32 cellular contexts compared by ENCODE assay signal in the genomic region with DNA sequence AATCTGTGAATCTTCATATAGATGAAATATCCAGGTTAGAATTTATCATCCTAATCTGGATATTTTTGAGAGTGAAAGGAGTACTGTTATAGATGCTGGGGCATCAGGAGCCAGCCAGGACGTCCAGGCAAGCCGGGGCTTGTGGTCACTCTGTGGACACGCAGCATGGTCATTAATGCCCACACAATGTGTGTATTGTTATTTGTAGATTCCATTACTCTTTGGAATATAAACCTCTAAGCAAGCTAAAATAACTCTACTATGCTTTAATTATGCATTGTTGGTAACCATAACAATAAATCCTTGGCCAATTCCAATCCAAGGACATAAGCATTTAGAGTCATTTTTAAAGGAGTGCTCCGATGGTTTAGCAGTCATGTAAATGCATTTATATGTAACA.
"Had no signal": no experiment of that assay in that cellular context is flagged by ENCODE, and none has a peak within 500 bp of the region (broad histone marks: within the 10 kb centered on the region; RNA-seq: fewer than 3 reads in every experiment).

No MANE protein-coding gene starts in this region.

- H3K27ac ChIP-seq: adrenal gland, brain microvascular endothelial cell, cardiac muscle cell, SJSA1 had no signal

- H3K36me3 ChIP-seq: adrenal gland, brain microvascular endothelial cell, cardiac muscle cell, MG63, SJSA1 had no signal

- H3K4me3 Mint-ChIP-seq: activated CD4-positive, alpha-beta memory T cell treated with anti-CD3 and anti-CD28 coated beads for 36 hours; activated CD4-positive, alpha-beta T cell treated with anti-CD3 and anti-CD28 coated beads for 36 hours; activated CD4-positive, alpha-beta T cell treated with anti-CD3 and anti-CD28 coated beads, Interleukin-2, amount 10 ng/mL, durations not matched to agents 7 days and 5 days; activated naive CD4-positive, alpha-beta T cell treated with anti-CD3 and anti-CD28 coated beads for 36 hours; activated T-cell treated with anti-CD3 and anti-CD28 coated beads, Interleukin-2, amount 50 U/mL, for 4 hours; activated T-helper 1 cell treated with anti-CD3 and anti-CD28 coated beads, Interleukin-12 subunit alpha, Interleukin-12 subunit beta, Interleukin-2, Interleukin-4 antibody, amounts not matched to agents 30 ng/mL and 10 ng/mL and 1 ng/mL, durations not matched to agents 14 hours and 24 hours and 36 hours; central memory CD8-positive, alpha-beta T cell; T-helper 2 cell treated with Interferon-gamma antibody and Interleukin-4, amounts not matched to agents 5 μg/mL and 100 μg/mL, for 36 hours had no signal

- H3K4me1 ChIP-seq: adrenal gland, SJSA1 had no signal

- H3K27me3 ChIP-seq: adrenal gland, brain microvascular endothelial cell, cardiac muscle cell, MG63 had no signal

- H3K36me3 Mint-ChIP-seq: activated CD4-positive, alpha-beta memory T cell treated with anti-CD3 and anti-CD28 coated beads for 36 hours; activated naive CD4-positive, alpha-beta T cell treated with anti-CD3 and anti-CD28 coated beads, Interleukin-2, amount 50 U/mL, for 72 hours had no signal

- H3K27ac Mint-ChIP-seq: activated CD4-positive, alpha-beta memory T cell treated with anti-CD3 and anti-CD28 coated beads for 36 hours; activated CD4-positive, alpha-beta T cell treated with anti-CD3 and anti-CD28 coated beads for 36 hours; activated CD4-positive, alpha-beta T cell treated with anti-CD3 and anti-CD28 coated beads, Interleukin-2, amount 10 ng/mL, durations not matched to agents 7 days and 5 days; activated naive CD4-positive, alpha-beta T cell treated with anti-CD3 and anti-CD28 coated beads for 36 hours; activated naive CD4-positive, alpha-beta T cell treated with anti-CD3 and anti-CD28 coated beads, Interleukin-2, amount 50 U/mL, for 72 hours; activated T-helper 1 cell treated with anti-CD3 and anti-CD28 coated beads, Interleukin-12 subunit alpha, Interleukin-12 subunit beta, Interleukin-2, Interleukin-4 antibody, amounts not matched to agents 30 ng/mL and 10 ng/mL and 1 ng/mL, durations not matched to agents 14 hours and 24 hours and 36 hours; T-helper 2 cell treated with Interferon-gamma antibody and Interleukin-4, amounts not matched to agents 5 μg/mL and 100 μg/mL, for 36 hours had no signal

- H3K9me3 ChIP-seq: adrenal gland, MG63, SJSA1 had no signal

- DNase-seq: activated CD4-positive, alpha-beta memory T cell treated with anti-CD3 and anti-CD28 coated beads for 36 hours; activated CD4-positive, alpha-beta T cell treated with anti-CD3 and anti-CD28 coated beads for 36 hours; activated CD4-positive, alpha-beta T cell treated with anti-CD3 and anti-CD28 coated beads, Interleukin-2, amount 10 ng/mL, durations not matched to agents 7 days and 5 days; activated CD8-positive, alpha-beta memory T cell treated with anti-CD3 and anti-CD28 coated beads, Interleukin-2, amount 50 U/mL, for 4 hours; activated gamma-delta T cell treated with Interleukin-2 at 50 U/mL for 16 hours; activated naive CD4-positive, alpha-beta T cell treated with anti-CD3 and anti-CD28 coated beads for 36 hours; activated T-cell treated with anti-CD3 and anti-CD28 coated beads for 4 hours; activated T-cell treated with anti-CD3 and anti-CD28 coated beads, Interleukin-2, amount 50 U/mL, for 4 hours; adrenal gland; brain microvascular endothelial cell; MG63; NCI-H1048; NCI-H1105 treated with DMSO at 0.1 percent for 48 hours; NCI-H1436; NCI-H1694; NCI-H1930; NCI-H2081 treated with DMSO at 0.1 percent for 48 hours; NCI-H226; NCI-H446 treated with DMSO at 0.1 percent for 48 hours; NCI-H524; NCI-H69; NCI-H82; SHP77 had no signal

- H3K9me3 Mint-ChIP-seq: activated CD4-positive, alpha-beta memory T cell treated with anti-CD3 and anti-CD28 coated beads for 36 hours; activated CD4-positive, alpha-beta T cell treated with anti-CD3 and anti-CD28 coated beads, Interleukin-2, amount 10 ng/mL, durations not matched to agents 7 days and 5 days; activated naive CD4-positive, alpha-beta T cell treated with anti-CD3 and anti-CD28 coated beads for 36 hours; activated naive CD4-positive, alpha-beta T cell treated with anti-CD3 and anti-CD28 coated beads, Interleukin-2, amount 50 U/mL, for 72 hours; activated T-cell treated with anti-CD3 and anti-CD28 coated beads, Interleukin-2, amount 50 U/mL, for 4 hours; activated T-helper 1 cell treated with anti-CD3 and anti-CD28 coated beads, Interleukin-12 subunit alpha, Interleukin-12 subunit beta, Interleukin-2, Interleukin-4 antibody, amounts not matched to agents 30 ng/mL and 10 ng/mL and 1 ng/mL, durations not matched to agents 14 hours and 24 hours and 36 hours; central memory CD8-positive, alpha-beta T cell; T-helper 2 cell treated with Interferon-gamma antibody and Interleukin-4, amounts not matched to agents 5 μg/mL and 100 μg/mL, for 36 hours had no signal

- H3K4me1 Mint-ChIP-seq: activated CD4-positive, alpha-beta T cell treated with anti-CD3 and anti-CD28 coated beads for 36 hours had no signal

- H3K27me3 Mint-ChIP-seq: activated CD4-positive, alpha-beta memory T cell treated with anti-CD3 and anti-CD28 coated beads for 36 hours; activated CD4-positive, alpha-beta T cell treated with anti-CD3 and anti-CD28 coated beads for 36 hours; activated CD4-positive, alpha-beta T cell treated with anti-CD3 and anti-CD28 coated beads, Interleukin-2, amount 10 ng/mL, durations not matched to agents 7 days and 5 days; central memory CD8-positive, alpha-beta T cell had no signal

- H3K4me3 ChIP-seq: adrenal gland, cardiac muscle cell, K562, MG63, SJSA1 had no signal

- ATAC-seq: activated CD4-positive, alpha-beta T cell treated with anti-CD3 and anti-CD28 coated beads for 36 hours; activated naive CD4-positive, alpha-beta T cell treated with anti-CD3 and anti-CD28 coated beads, Interleukin-2, amount 50 U/mL, for 72 hours; activated T-cell treated with anti-CD3 and anti-CD28 coated beads, Interleukin-2, amount 50 U/mL, for 4 hours; K562; Panc1; SK-N-SH treated with all-trans-retinoic acid at 6 μM for 48 hours had no signal
